Comparison of ENCODE assay signal across 1 cellular context in the genomic region with DNA sequence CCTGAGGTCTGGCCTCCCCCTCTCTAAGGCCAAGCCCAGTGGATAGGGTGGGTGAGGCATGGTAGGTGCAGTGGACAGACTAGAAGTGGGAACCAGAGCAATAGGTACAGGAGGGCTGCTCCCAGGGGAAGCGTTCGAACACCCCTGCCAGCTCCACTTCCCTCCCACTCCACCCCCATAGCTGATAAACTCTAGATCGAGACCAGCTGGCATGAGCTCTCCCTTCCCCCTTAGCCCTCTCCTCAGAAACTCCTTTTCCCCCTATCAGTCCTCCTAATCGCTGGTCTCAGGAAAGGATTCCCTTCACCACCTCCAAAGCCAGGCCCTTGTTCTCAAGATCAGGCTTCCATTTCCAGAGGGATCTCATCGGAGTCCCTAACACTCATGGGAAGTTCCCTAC.
A peak's percentile ranks its signal among the peaks of the same experiment; 100 is the strongest.
TF ChIP-seq lines count a peak whose summit lies in the region.

No MANE protein-coding gene starts in this region.

TF ChIP-seq in HepG2, 621 proteins besides CTCF, POLR2A, EP300 and RAD21:
- TF ChIP-seq ATF7-NPFF (CRISPR knock-in tag; IDR thresholded peaks at IDR 0.05; ENCODE audit: low read depth): no peak
- TF ChIP-seq, protein P1, sequence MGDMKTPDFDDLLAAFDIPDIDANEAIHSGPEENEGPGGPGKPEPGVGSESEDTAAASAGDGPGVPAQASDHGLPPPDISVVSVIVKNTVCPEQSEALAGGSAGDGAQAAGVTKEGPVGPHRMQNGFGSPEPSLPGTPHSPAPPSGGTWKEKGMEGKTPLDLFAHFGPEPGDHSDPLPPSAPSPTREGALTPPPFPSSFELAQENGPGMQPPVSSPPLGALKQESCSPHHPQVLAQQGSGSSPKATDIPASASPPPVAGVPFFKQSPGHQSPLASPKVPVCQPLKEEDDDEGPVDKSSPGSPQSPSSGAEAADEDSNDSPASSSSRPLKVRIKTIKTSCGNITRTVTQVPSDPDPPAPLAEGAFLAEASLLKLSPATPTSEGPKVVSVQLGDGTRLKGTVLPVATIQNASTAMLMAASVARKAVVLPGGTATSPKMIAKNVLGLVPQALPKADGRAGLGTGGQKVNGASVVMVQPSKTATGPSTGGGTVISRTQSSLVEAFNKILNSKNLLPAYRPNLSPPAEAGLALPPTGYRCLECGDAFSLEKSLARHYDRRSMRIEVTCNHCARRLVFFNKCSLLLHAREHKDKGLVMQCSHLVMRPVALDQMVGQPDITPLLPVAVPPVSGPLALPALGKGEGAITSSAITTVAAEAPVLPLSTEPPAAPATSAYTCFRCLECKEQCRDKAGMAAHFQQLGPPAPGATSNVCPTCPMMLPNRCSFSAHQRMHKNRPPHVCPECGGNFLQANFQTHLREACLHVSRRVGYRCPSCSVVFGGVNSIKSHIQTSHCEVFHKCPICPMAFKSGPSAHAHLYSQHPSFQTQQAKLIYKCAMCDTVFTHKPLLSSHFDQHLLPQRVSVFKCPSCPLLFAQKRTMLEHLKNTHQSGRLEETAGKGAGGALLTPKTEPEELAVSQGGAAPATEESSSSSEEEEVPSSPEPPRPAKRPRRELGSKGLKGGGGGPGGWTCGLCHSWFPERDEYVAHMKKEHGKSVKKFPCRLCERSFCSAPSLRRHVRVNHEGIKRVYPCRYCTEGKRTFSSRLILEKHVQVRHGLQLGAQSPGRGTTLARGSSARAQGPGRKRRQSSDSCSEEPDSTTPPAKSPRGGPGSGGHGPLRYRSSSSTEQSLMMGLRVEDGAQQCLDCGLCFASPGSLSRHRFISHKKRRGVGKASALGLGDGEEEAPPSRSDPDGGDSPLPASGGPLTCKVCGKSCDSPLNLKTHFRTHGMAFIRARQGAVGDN (CRISPR knock-in tag; IDR thresholded peaks at IDR 0.05): 0 out of 2 replicates have a peak, but pooled peaks have one; percentile 3
